ENCODE assay signal across 13 cellular contexts in the genomic region with DNA sequence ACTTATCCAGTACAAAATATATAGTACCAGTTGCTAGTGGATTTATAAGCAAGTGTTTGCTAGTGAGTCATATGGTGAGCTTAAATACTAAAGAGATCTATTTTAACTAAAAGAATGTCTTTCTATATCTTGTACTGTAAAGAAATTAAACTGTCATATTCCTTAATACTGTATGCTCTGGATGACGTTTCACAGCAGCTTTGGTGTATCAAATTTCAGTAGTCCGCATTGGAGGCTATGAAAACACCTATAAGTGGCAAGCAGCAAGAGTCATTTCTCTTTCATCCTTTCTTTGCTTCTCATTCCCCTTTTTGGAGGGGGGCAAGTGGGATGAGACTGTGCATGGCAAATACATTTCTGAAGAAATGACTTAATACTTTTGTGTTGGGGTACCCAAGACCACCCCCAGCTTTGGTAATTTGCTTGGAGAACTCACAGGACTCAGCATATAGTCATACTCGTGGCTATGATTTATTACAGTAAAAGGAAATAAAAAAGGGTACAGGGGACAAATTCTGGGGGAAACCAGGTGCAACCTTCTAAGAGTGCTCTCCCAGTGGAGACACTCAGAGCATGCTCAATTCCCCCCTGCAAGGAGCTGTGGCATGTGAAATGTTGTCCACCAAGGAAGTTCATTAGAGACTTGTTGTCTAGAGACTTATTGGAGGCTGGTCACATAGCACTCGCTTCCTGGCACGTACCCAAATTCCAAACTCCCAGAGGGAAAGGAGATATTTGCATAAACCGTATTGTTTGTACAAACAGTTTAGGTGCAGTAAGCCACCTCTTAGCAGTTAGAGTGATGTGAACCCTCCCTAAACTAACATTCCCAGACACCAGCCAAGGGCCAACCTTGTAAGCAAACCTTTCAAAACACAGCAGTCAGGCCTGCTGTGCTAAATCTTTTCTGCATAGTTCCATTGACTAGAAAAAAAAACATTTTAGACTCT.
DNase-seq lines count a peak whose midpoint lies in the region; ATAC-seq and TF ChIP-seq lines count a peak whose summit lies in the region.
"Had no signal": no experiment of that assay in that cellular context is flagged by ENCODE, and none has a peak within 500 bp of the region (broad histone marks: within the 10 kb centered on the region; RNA-seq: fewer than 3 reads in every experiment).

No MANE protein-coding gene starts in this region.

- peaks cover 3% of the 10 kb centered on the region for H3F3A ChIP-seq in smooth muscle cell (ENCODE audit: low read depth)

- H3K9me3 Mint-ChIP-seq in activated T-helper 1 cell treated with anti-CD3 and anti-CD28 coated beads, Interleukin-12 subunit alpha, Interleukin-12 subunit beta, Interleukin-2, Interleukin-4 antibody, amounts not matched to agents 30 ng/mL and 10 ng/mL and 1 ng/mL, durations not matched to agents 14 hours and 24 hours and 36 hours: no peaks in the 10 kb centered on the region
- H3K9me3 Mint-ChIP-seq: activated naive CD4-positive, alpha-beta T cell treated with anti-CD3 and anti-CD28 coated beads, Interleukin-2, amount 50 U/mL, for 24 hours; GM23338 had no signal

- no peaks in the 10 kb centered on the region for H3K9me3 ChIP-seq in lower lobe of right lung
- no peaks in the 10 kb centered on the region for H3K9me3 ChIP-seq in smooth muscle cell (replicated peaks; ENCODE audit: low read depth)

- H3K36me3 ChIP-seq in lower lobe of right lung (no peaks in the 10 kb centered on the region), smooth muscle cell (ENCODE audit: low read depth) (no peaks in the 10 kb centered on the region)

- H4K20me1 ChIP-seq in smooth muscle cell (ENCODE audit: low read depth): no peaks in the 10 kb centered on the region

- intact Hi-C loops in lower lobe of right lung (cut with DNase I): no loop called here
- intact Hi-C loops in activated T-helper 1 cell treated with anti-CD3 and anti-CD28 coated beads, Interleukin-12 subunit alpha, Interleukin-12 subunit beta, Interleukin-2, Interleukin-4 antibody, amounts not matched to agents 30 ng/mL and 10 ng/mL and 1 ng/mL, durations not matched to agents 14 hours and 24 hours and 36 hours (cut with micrococcal nuclease): no loop called here

- no peak overlapping the region for H3K27ac ChIP-seq in lower lobe of right lung
- H3K27ac ChIP-seq in smooth muscle cell (ENCODE audit: low read depth): no peak overlapping the region

- no peak overlapping the region for H3K4me3 Mint-ChIP-seq in activated T-helper 1 cell treated with anti-CD3 and anti-CD28 coated beads, Interleukin-12 subunit alpha, Interleukin-12 subunit beta, Interleukin-2, Interleukin-4 antibody, amounts not matched to agents 30 ng/mL and 10 ng/mL and 1 ng/mL, durations not matched to agents 14 hours and 24 hours and 36 hours
- H3K4me3 Mint-ChIP-seq: activated naive CD4-positive, alpha-beta T cell treated with anti-CD3 and anti-CD28 coated beads, Interleukin-2, amount 50 U/mL, for 24 hours; GM23338 had no signal

- H2AFZ ChIP-seq in smooth muscle cell (ENCODE audit: low read depth): no peak overlapping the region
- H2AFZ ChIP-seq: GM23338 had no signal

- no peaks in the 10 kb centered on the region for H3K27me3 ChIP-seq in lower lobe of right lung (ENCODE audit: low read depth)
- no peaks in the 10 kb centered on the region for H3K27me3 ChIP-seq in smooth muscle cell (ENCODE audit: low read depth)

- WGBS in smooth muscle cell (ENCODE audit: low lambda C conversion rate): 77% methylated on average over 6 of the region's 6 CpGs

- DNase-seq in EH (ENCODE audit: low read depth) (peak; percentile 33), NCI-H1105 treated with DMSO at 0.1 percent for 48 hours (lab: John Stamatoyannopoulos, UW) (peak; percentile 40), SK-N-DZ (ENCODE audit: low spot score) (peak; percentile 3), lower lobe of right lung (no peak), smooth muscle cell (lab: John Stamatoyannopoulos, UW; ENCODE audit: unreplicated experiment) (no peak), GM20000 (ENCODE audit: low spot score) (no peak)
- no peak for DNase-seq in activated T-helper 1 cell treated with anti-CD3 and anti-CD28 coated beads, Interleukin-12 subunit alpha, Interleukin-12 subunit beta, Interleukin-2, Interleukin-4 antibody, amounts not matched to agents 30 ng/mL and 10 ng/mL and 1 ng/mL, durations not matched to agents 14 hours and 24 hours and 36 hours (ENCODE audit: low spot score)
- DNase-seq: activated CD4-positive, alpha-beta T cell treated with anti-CD3 and anti-CD28 coated beads for 1 hour; DMS79 treated with DMSO at 0.1 percent for 48 hours; KG1 had no signal

- ATAC-seq in lower lobe of right lung (peak; percentile 87 to 94), GM21526 (IDR thresholded peaks at IDR 0.05; ENCODE audit: low FRiP score, unreplicated experiment) (no peak)
- ATAC-seq: GM23338 had no signal

- H3K79me2 ChIP-seq in smooth muscle cell (ENCODE audit: low read depth): peaks cover 2% of the 10 kb centered on the region

- H3K36me3 Mint-ChIP-seq in activated T-helper 1 cell treated with anti-CD3 and anti-CD28 coated beads, Interleukin-12 subunit alpha, Interleukin-12 subunit beta, Interleukin-2, Interleukin-4 antibody, amounts not matched to agents 30 ng/mL and 10 ng/mL and 1 ng/mL, durations not matched to agents 14 hours and 24 hours and 36 hours (ENCODE audit: low read depth): no peaks in the 10 kb centered on the region
- H3K36me3 Mint-ChIP-seq: activated naive CD4-positive, alpha-beta T cell treated with anti-CD3 and anti-CD28 coated beads, Interleukin-2, amount 50 U/mL, for 24 hours had no signal

- no peak overlapping the region for H3K4me2 ChIP-seq in smooth muscle cell
- H3K4me2 ChIP-seq: GM23338 had no signal

- no peaks in the 10 kb centered on the region for H3K4me1 ChIP-seq in lower lobe of right lung
- H3K4me1 ChIP-seq in smooth muscle cell (ENCODE audit: low read depth): no peaks in the 10 kb centered on the region

- H3K4me1 Mint-ChIP-seq in activated T-helper 1 cell treated with anti-CD3 and anti-CD28 coated beads, Interleukin-12 subunit alpha, Interleukin-12 subunit beta, Interleukin-2, Interleukin-4 antibody, amounts not matched to agents 30 ng/mL and 10 ng/mL and 1 ng/mL, durations not matched to agents 14 hours and 24 hours and 36 hours (ENCODE audit: low read depth): no peaks in the 10 kb centered on the region
- H3K4me1 Mint-ChIP-seq: activated naive CD4-positive, alpha-beta T cell treated with anti-CD3 and anti-CD28 coated beads, Interleukin-2, amount 50 U/mL, for 24 hours had no signal

- no peak overlapping the region for H3K9ac ChIP-seq in smooth muscle cell (ENCODE audit: low read depth)

- H3K27me3 Mint-ChIP-seq in activated T-helper 1 cell treated with anti-CD3 and anti-CD28 coated beads, Interleukin-12 subunit alpha, Interleukin-12 subunit beta, Interleukin-2, Interleukin-4 antibody, amounts not matched to agents 30 ng/mL and 10 ng/mL and 1 ng/mL, durations not matched to agents 14 hours and 24 hours and 36 hours (ENCODE audit: insufficient read depth): no peaks in the 10 kb centered on the region
- H3K27me3 Mint-ChIP-seq: activated naive CD4-positive, alpha-beta T cell treated with anti-CD3 and anti-CD28 coated beads, Interleukin-2, amount 50 U/mL, for 24 hours had no signal

- no peak overlapping the region for H3K27ac Mint-ChIP-seq in activated T-helper 1 cell treated with anti-CD3 and anti-CD28 coated beads, Interleukin-12 subunit alpha, Interleukin-12 subunit beta, Interleukin-2, Interleukin-4 antibody, amounts not matched to agents 30 ng/mL and 10 ng/mL and 1 ng/mL, durations not matched to agents 14 hours and 24 hours and 36 hours
- H3K27ac Mint-ChIP-seq: activated naive CD4-positive, alpha-beta T cell treated with anti-CD3 and anti-CD28 coated beads, Interleukin-2, amount 50 U/mL, for 24 hours; GM23338 had no signal

- no peak for TF ChIP-seq CTCF in lower lobe of right lung (IDR thresholded peaks at IDR 0.05)
- no peak for TF ChIP-seq CTCF in smooth muscle cell (IDR thresholded peaks at IDR 0.05; ENCODE audit: borderline replicate concordance, insufficient read depth, poor library complexity, severe bottlenecking)
- no peak for TF ChIP-seq CTCF in GM20000 (IDR thresholded peaks at IDR 0.05; ENCODE audit: extremely low read depth, missing control alignments)

- H3K4me3 ChIP-seq in lower lobe of right lung (no peak overlapping the region), smooth muscle cell (no peak overlapping the region)
- H3K4me3 ChIP-seq: GM23338 had no signal

Comparison
In these comparisons a context has a peak if more than half of its experiments do, and no peak if none do; other contexts are left out.
1. DNase-seq: peak in EH (single experiment), NCI-H1105 treated with DMSO at 0.1 percent for 48 hours (single experiment) and SK-N-DZ (single experiment); none in lower lobe of right lung (single experiment), smooth muscle cell (single experiment), activated T-helper 1 cell treated with anti-CD3 and anti-CD28 coated beads, Interleukin-12 subunit alpha, Interleukin-12 subunit beta, Interleukin-2, Interleukin-4 antibody, amounts not matched to agents 30 ng/mL and 10 ng/mL and 1 ng/mL, durations not matched to agents 14 hours and 24 hours and 36 hours (single experiment) and GM20000 (single experiment).